Comparison of ENCODE assay signal across 1 cellular context in genomic region chr4:78706302-78706701, GRCh38.
TF ChIP-seq lines count a peak whose summit lies in the region.

No MANE protein-coding gene starts in this region.

TF ChIP-seq in H1, 55 proteins besides CTCF, POLR2A, EP300 and RAD21 (continued from another document):
- TF ChIP-seq ATF3 (IDR thresholded peaks at IDR 0.05; ENCODE audit: insufficient read depth, low read depth, low read length) (no peak), KDM1A (IDR thresholded peaks at IDR 0.05; ENCODE audit: borderline replicate concordance, low read length) (no peak), GTF2F1 (IDR thresholded peaks at IDR 0.05; ENCODE audit: borderline replicate concordance, low read depth, low read length) (no peak), TBP (IDR thresholded peaks at IDR 0.05; ENCODE audit: low read depth, low read length) (no peak), JUND (IDR thresholded peaks at IDR 0.05; ENCODE audit: low read length) (peak; percentile 66; the same call in 1 of the 2 replicates), GABPA (IDR thresholded peaks at IDR 0.05; ENCODE audit: borderline replicate concordance, insufficient read depth, low read length) (no peak)
TF ChIP-seq in H1: peak in this region for 1.
